In genomic region chr15:70367913-70368705, GRCh38 we compare ENCODE assay signal across 1 cellular context.
TF ChIP-seq lines count a peak whose summit lies in the region.
"Not testable (repeated sequence)": the region's sequence is repeated elsewhere in the genome, so short reads cannot be mapped to it uniquely, and the experiment has no call there.

No MANE protein-coding gene starts in this region.

TF ChIP-seq in HepG2, 621 proteins besides CTCF, POLR2A, EP300 and RAD21 (continued from another document and continues in another):
- peak; percentile 46; the same call in 1 of the 2 replicates for TF ChIP-seq ZNF281 (CRISPR knock-in tag; IDR thresholded peaks at IDR 0.05; ENCODE audit: borderline replicate concordance)
- 0 out of 2 replicates have a peak, but pooled peaks have one; percentile 39 for TF ChIP-seq KLF6 (CRISPR knock-in tag; IDR thresholded peaks at IDR 0.05)
- TF ChIP-seq ZFX (CRISPR knock-in tag; IDR thresholded peaks at IDR 0.05; ENCODE audit: low read depth), result peak; percentile 28; the same call in 1 of the 2 replicates
- TF ChIP-seq ETV5 (CRISPR knock-in tag; IDR thresholded peaks at IDR 0.05; ENCODE audit: borderline replicate concordance), result 0 out of 2 replicates have a peak, but pooled peaks have one; percentile 35
- TF ChIP-seq HOXA5 (CRISPR knock-in tag; IDR thresholded peaks at IDR 0.05), result 0 out of 2 replicates have a peak, but pooled peaks have one; percentile 63
- TF ChIP-seq STAG1 (CRISPR knock-in tag; IDR thresholded peaks at IDR 0.05), result peak; percentile 53
- TF ChIP-seq FOXP1, TCF12, SOX13 (IDR thresholded peaks at IDR 0.05): not testable (repeated sequence)
- peak; percentile 94 for TF ChIP-seq FOXP1 (CRISPR knock-in tag; IDR thresholded peaks at IDR 0.05)
- TF ChIP-seq REPIN1 (CRISPR knock-in tag; IDR thresholded peaks at IDR 0.05; ENCODE audit: borderline replicate concordance, low read depth), result 0 out of 2 replicates have a peak, but pooled peaks have one; percentile 22
- 0 out of 2 replicates have a peak, but pooled peaks have one; percentile 19 for TF ChIP-seq CBFB (CRISPR knock-in tag; IDR thresholded peaks at IDR 0.05)
- TF ChIP-seq THAP11 (CRISPR knock-in tag; IDR thresholded peaks at IDR 0.05), result peak; percentile 28; the same call in 1 of the 2 replicates
- TF ChIP-seq HNF4A (CRISPR knock-in tag; IDR thresholded peaks at IDR 0.05), result peak; percentile 57
- TF ChIP-seq TEAD3 (CRISPR knock-in tag; optimal IDR thresholded peaks at IDR 0.05; ENCODE audit: borderline replicate concordance), result peak; percentile 86
- peak; percentile 48; the same call in 1 of the 2 replicates for TF ChIP-seq POGK (CRISPR knock-in tag; conservative IDR thresholded peaks at IDR 0.05)
- TF ChIP-seq RXRB (CRISPR knock-in tag; IDR thresholded peaks at IDR 0.05; ENCODE audit: borderline replicate concordance), result peak; percentile 41; the same call in 1 of the 2 replicates
- peak; percentile 76 for TF ChIP-seq FOSL2 (CRISPR knock-in tag; IDR thresholded peaks at IDR 0.05)
- TF ChIP-seq ZFP1 (CRISPR knock-in tag; IDR thresholded peaks at IDR 0.05), result 0 out of 2 replicates have a peak, but pooled peaks have one; percentile 26
- 0 out of 2 replicates have a peak, but pooled peaks have one; percentile 53 for TF ChIP-seq ZNF746 (CRISPR knock-in tag; IDR thresholded peaks at IDR 0.05)
- TF ChIP-seq HIVEP1 (CRISPR knock-in tag; IDR thresholded peaks at IDR 0.05), result peak; percentile 60; the same call in 1 of the 2 replicates
- TF ChIP-seq TCF12 (CRISPR knock-in tag; IDR thresholded peaks at IDR 0.05), result peak; percentile 63; the same call in 1 of the 2 replicates
- 0 out of 2 replicates have a peak, but pooled peaks have one; percentile 44 for TF ChIP-seq IKZF5 (CRISPR knock-in tag; IDR thresholded peaks at IDR 0.05)
- TF ChIP-seq TBX2 (CRISPR knock-in tag; IDR thresholded peaks at IDR 0.05; ENCODE audit: borderline replicate concordance), result 0 out of 2 replicates have a peak, but pooled peaks have one; percentile 14
- TF ChIP-seq ZNF503 (CRISPR knock-in tag; IDR thresholded peaks at IDR 0.05), result peak; percentile 67; the same call in 1 of the 2 replicates
- 0 out of 2 replicates have a peak, but pooled peaks have one; percentile 22 for TF ChIP-seq SPEN (CRISPR knock-in tag; IDR thresholded peaks at IDR 0.05; ENCODE audit: low read depth)
- TF ChIP-seq MIER3 (CRISPR knock-in tag; IDR thresholded peaks at IDR 0.05; ENCODE audit: borderline replicate concordance), result peak; percentile 46; the same call in 1 of the 2 replicates
- TF ChIP-seq HHEX (CRISPR knock-in tag; IDR thresholded peaks at IDR 0.05), result peak; percentile 90
- TF ChIP-seq ZBTB39 (CRISPR knock-in tag; IDR thresholded peaks at IDR 0.05), result peak; percentile 84; the same call in 1 of the 2 replicates
- TF ChIP-seq PHF8 (CRISPR knock-in tag; IDR thresholded peaks at IDR 0.05), result 0 out of 2 replicates have a peak, but pooled peaks have one; percentile 25
- TF ChIP-seq SALL1 (CRISPR knock-in tag; IDR thresholded peaks at IDR 0.05), result peak; percentile 82
- TF ChIP-seq SOX13 (CRISPR knock-in tag; conservative IDR thresholded peaks at IDR 0.05 in 1 of 2, IDR thresholded peaks at IDR 0.05 in 1 of 2), result peak in 1 of 2 experiments; percentile 60; a peak in 2 of 4 replicates
- TF ChIP-seq ZNF619 (CRISPR knock-in tag; IDR thresholded peaks at IDR 0.05), result 0 out of 2 replicates have a peak, but pooled peaks have one; percentile 23
- 0 out of 2 replicates have a peak, but pooled peaks have one; percentile 38 for TF ChIP-seq KDM3A (CRISPR knock-in tag; IDR thresholded peaks at IDR 0.05; ENCODE audit: low read depth)
- TF ChIP-seq THAP9 (CRISPR knock-in tag; IDR thresholded peaks at IDR 0.05; ENCODE audit: borderline replicate concordance), result 0 out of 2 replicates have a peak, but pooled peaks have one; percentile 18
- TF ChIP-seq AHDC1 (CRISPR knock-in tag; IDR thresholded peaks at IDR 0.05; ENCODE audit: borderline replicate concordance), result peak; percentile 61; the same call in 1 of the 2 replicates
- peak; percentile 81 for TF ChIP-seq GATAD2A (CRISPR knock-in tag; IDR thresholded peaks at IDR 0.05)
- peak; percentile 99 for TF ChIP-seq ZNF576 (CRISPR knock-in tag; IDR thresholded peaks at IDR 0.05)
